25 cellular contexts compared by ENCODE assay signal in genomic region chr9:16637218-16637617, GRCh38.
A peak's percentile ranks its signal among the peaks of the same experiment; 100 is the strongest.
DNase-seq lines count a peak whose midpoint lies in the region; ATAC-seq and TF ChIP-seq lines count a peak whose summit lies in the region.
"Had no signal": no experiment of that assay in that cellular context is flagged by ENCODE, and none has a peak within 500 bp of the region (broad histone marks: within the 10 kb centered on the region; RNA-seq: fewer than 3 reads in every experiment).

No MANE protein-coding gene starts in this region.

- H2AK9ac ChIP-seq in IMR-90 (replicated peaks; ENCODE audit: low read depth, low read length, poor library complexity): no peak overlapping the region

- TF ChIP-seq POLR2A in IMR-90 (IDR thresholded peaks at IDR 0.05; ENCODE audit: low read depth, low read length): no peak

- dilution Hi-C loops in IMR-90 (cut with HindIII; ENCODE audit: low sequenced_read_pairs, unreplicated experiment): no loop called here

- no peaks in the 10 kb centered on the region for H4K20me1 ChIP-seq in BLaER1
- H4K20me1 ChIP-seq in IMR-90 (ENCODE audit: insufficient read depth, low read length): no peaks in the 10 kb centered on the region

- H4K5ac ChIP-seq in IMR-90 (ENCODE audit: low read depth, low read length): peak overlapping the region; percentile 17; the same call in 1 of the 2 replicates

- H3K4me3 Mint-ChIP-seq in mesothelial cell of epicardium: no peak overlapping the region
- no peak overlapping the region for H3K4me3 Mint-ChIP-seq in activated CD8-positive, alpha-beta memory T cell treated with anti-CD3 and anti-CD28 coated beads, Interleukin-2, amount 10 ng/mL, durations not matched to agents 7 days and 5 days
- H3K4me3 Mint-ChIP-seq: activated naive CD4-positive, alpha-beta T cell treated with anti-CD3 and anti-CD28 coated beads, Interleukin-2, amount 10 ng/mL, durations not matched to agents 7 days and 5 days; naive thymus-derived CD8-positive, alpha-beta T cell; T-cell had no signal

- in situ Hi-C loops in IMR-90 (cut with MboI; ENCODE audit: low sequenced_read_pairs): loop anchor here (25.0 kb wide), 1 partner anchor 825 kb away; no protein-coding TSS in a partner anchor

- peak overlapping the region; percentile 89 for H3K18ac ChIP-seq in IMR-90 (ENCODE audit: low read depth, low read length)

- no peaks in the 10 kb centered on the region for H3K27me3 Mint-ChIP-seq in mesothelial cell of epicardium (ENCODE audit: low read depth)
- no peaks in the 10 kb centered on the region for H3K27me3 Mint-ChIP-seq in activated CD8-positive, alpha-beta memory T cell treated with anti-CD3 and anti-CD28 coated beads, Interleukin-2, amount 10 ng/mL, durations not matched to agents 7 days and 5 days
- H3K27me3 Mint-ChIP-seq: activated naive CD4-positive, alpha-beta T cell treated with anti-CD3 and anti-CD28 coated beads, Interleukin-2, amount 10 ng/mL, durations not matched to agents 7 days and 5 days; T-cell had no signal

- POLR2A ChIA-PET in IMR-90 (lab: Charles Lee; ENCODE audit: unreplicated experiment): no interaction called here

- H4K8ac ChIP-seq in IMR-90 (ENCODE audit: low read depth in 2 of 2, low read length in 2 of 2): peak overlapping the region in 1 of 2 experiments; percentile 85; a peak in 2 of 4 replicates

- TF ChIP-seq CTCF in IMR-90 (conservative IDR thresholded peaks at IDR 0.05; ENCODE audit: low read depth, low read length) (no peak), choroid plexus epithelial cell (conservative IDR thresholded peaks at IDR 0.05; ENCODE audit: low read depth, low read length) (no peak), mesothelial cell of epicardium (IDR thresholded peaks at IDR 0.05; ENCODE audit: unreplicated experiment) (no peak)

- peak overlapping the region; percentile 69; the same call in 1 of the 2 replicates for H2BK20ac ChIP-seq in IMR-90 (ENCODE audit: low read depth, low read length)

- H3K4ac ChIP-seq in IMR-90 (ENCODE audit: low read depth, low read length): peak overlapping the region; percentile 94

- no CpG with 5 or more reads among the region's 1 CpG for WGBS in IMR-90 (ENCODE audit: extremely low coverage in 2 of 2, insufficient read length in 1 of 2), 2 experiments

- no peak overlapping the region for H3K4me3 ChIP-seq in BLaER1
- no peak overlapping the region for H3K4me3 ChIP-seq in IMR-90 (ENCODE audit: insufficient read depth, low read depth, low read length)
- no peak overlapping the region for H3K4me3 ChIP-seq in choroid plexus epithelial cell (ENCODE audit: low read depth, low read length)
- H3K4me3 ChIP-seq: gastroesophageal sphincter, right lobe of liver, upper lobe of right lung had no signal

- H3K27ac ChIP-seq in BLaER1 (no peak overlapping the region), IMR-90 (ENCODE audit: insufficient read depth, low read length) (peak overlapping the region; percentile 84; the same call in 1 of the 2 replicates), substantia nigra (ENCODE audit: low read depth, low read length, poor library complexity, severe bottlenecking) (no peak overlapping the region)
- H3K27ac ChIP-seq: gastroesophageal sphincter, right lobe of liver, upper lobe of right lung had no signal

- H4K91ac ChIP-seq in IMR-90 (ENCODE audit: insufficient read depth, low read depth, low read length): no peak overlapping the region; the same call in 1 of the 2 replicates

- H3K27me3 ChIP-seq in BLaER1: no peaks in the 10 kb centered on the region
- no peaks in the 10 kb centered on the region for H3K27me3 ChIP-seq in IMR-90 (ENCODE audit: control insufficient read depth, insufficient read depth, low read length)
- H3K27me3 ChIP-seq: gastroesophageal sphincter, right lobe of liver, upper lobe of right lung had no signal

- peak overlapping the region; percentile 63; the same call in 1 of the 2 replicates for H3K23ac ChIP-seq in IMR-90 (ENCODE audit: low read depth, low read length)

- no peak overlapping the region for H2BK15ac ChIP-seq in IMR-90 (ENCODE audit: low read depth, low read length)

- no peaks in the 10 kb centered on the region for H3K36me3 Mint-ChIP-seq in mesothelial cell of epicardium
- H3K36me3 Mint-ChIP-seq in activated CD8-positive, alpha-beta memory T cell treated with anti-CD3 and anti-CD28 coated beads, Interleukin-2, amount 10 ng/mL, durations not matched to agents 7 days and 5 days: no peaks in the 10 kb centered on the region
- H3K36me3 Mint-ChIP-seq: activated naive CD4-positive, alpha-beta T cell treated with anti-CD3 and anti-CD28 coated beads, Interleukin-2, amount 10 ng/mL, durations not matched to agents 7 days and 5 days; naive thymus-derived CD8-positive, alpha-beta T cell; T-cell had no signal

- H2BK5ac ChIP-seq in IMR-90 (ENCODE audit: low read depth, low read length, poor library complexity, severe bottlenecking): peak overlapping the region; percentile 97

- DNase-seq in IMR-90: peak; percentile 74
- peak; percentile 66 for DNase-seq in choroid plexus epithelial cell (ENCODE audit: low read depth)
- no peak for DNase-seq in mesothelial cell of epicardium (ENCODE audit: low spot score in 2 of 2, unreplicated experiment in 2 of 2)
- DNase-seq in activated CD8-positive, alpha-beta memory T cell treated with anti-CD3 and anti-CD28 coated beads, Interleukin-2, amount 10 ng/mL, durations not matched to agents 7 days and 5 days: no peak
- no peak for DNase-seq in substantia nigra (lab: John Stamatoyannopoulos, UW)
- DNase-seq: activated CD4-positive, alpha-beta T cell treated with anti-CD3 and anti-CD28 coated beads for 4 hours; activated naive CD4-positive, alpha-beta T cell treated with anti-CD3 and anti-CD28 coated beads, Interleukin-2, amount 10 ng/mL, durations not matched to agents 7 days and 5 days; aorta; cerebellar nuclear complex; COR-L47; erythroblast; mesendoderm; naive thymus-derived CD8-positive, alpha-beta T cell; NCI-H1694; NCI-H446 treated with DMSO at 0.1 percent for 48 hours; NK-92 treated with Interleukin-12 subunit alpha and Interleukin-12 subunit beta, amount 100 ng/mL, for 24 hours; right lobe of liver; SIG-M5; stimulated activated CD4-positive, alpha-beta T cell treated with anti-CD3 and anti-CD28 coated beads, Interleukin-15, amount 100 ng/mL, for 24 hours; T-cell; upper lobe of right lung had no signal

- H3K27ac Mint-ChIP-seq in mesothelial cell of epicardium: peak overlapping the region; percentile 83
- H3K27ac Mint-ChIP-seq in activated CD8-positive, alpha-beta memory T cell treated with anti-CD3 and anti-CD28 coated beads, Interleukin-2, amount 10 ng/mL, durations not matched to agents 7 days and 5 days: no peak overlapping the region
- H3K27ac Mint-ChIP-seq: activated naive CD4-positive, alpha-beta T cell treated with anti-CD3 and anti-CD28 coated beads, Interleukin-2, amount 10 ng/mL, durations not matched to agents 7 days and 5 days; naive thymus-derived CD8-positive, alpha-beta T cell; T-cell had no signal

- no peaks in the 10 kb centered on the region for H3K9me1 ChIP-seq in IMR-90 (ENCODE audit: insufficient read depth, low read length)

- H2AK5ac ChIP-seq in IMR-90 (ENCODE audit: low read depth, low read length): no peak overlapping the region

- H3K4me1 ChIP-seq in BLaER1 (peaks cover 15% of the 10 kb centered on the region), IMR-90 (ENCODE audit: control insufficient read depth, insufficient read depth, low read length) (peaks cover 12% of the 10 kb centered on the region)
- H3K4me1 ChIP-seq: right lobe of liver, upper lobe of right lung had no signal

- BruUV-seq in IMR-90 (replicated peaks; lab: Mats Ljungman, UMichigan): no TSS peak

- intact Hi-C loops in IMR-90 (cut with micrococcal nuclease): no loop called here

- H3K56ac ChIP-seq in IMR-90 (ENCODE audit: extremely low read depth, insufficient read depth, low read length): no peak overlapping the region

- H3K9ac ChIP-seq in BLaER1 (no peak overlapping the region), IMR-90 (ENCODE audit: low read depth, low read length) (0 out of 2 replicates have a peak overlapping the region, but pooled peaks have one; percentile 26)

- no peaks in the 10 kb centered on the region for H3K9me3 ChIP-seq in BLaER1
- H3K9me3 ChIP-seq in IMR-90 (ENCODE audit: control insufficient read depth, insufficient read depth, low read length): no peaks in the 10 kb centered on the region
- H3K9me3 ChIP-seq: gastroesophageal sphincter, right lobe of liver, upper lobe of right lung had no signal

- no peaks in the 10 kb centered on the region for H3K36me3 ChIP-seq in BLaER1
- H3K36me3 ChIP-seq in IMR-90 (ENCODE audit: control insufficient read depth, insufficient read depth, low read length): no peaks in the 10 kb centered on the region
- H3K36me3 ChIP-seq: gastroesophageal sphincter, right lobe of liver, upper lobe of right lung had no signal

- ATAC-seq in IMR-90 (ENCODE audit: low read depth): peak; percentile 87
- no peak for ATAC-seq in activated CD8-positive, alpha-beta memory T cell treated with anti-CD3 and anti-CD28 coated beads, Interleukin-2, amount 10 ng/mL, durations not matched to agents 7 days and 5 days
- ATAC-seq in HG03025 (IDR thresholded peaks at IDR 0.05; ENCODE audit: low FRiP score, unreplicated experiment): no peak
- ATAC-seq in HG03280 (IDR thresholded peaks at IDR 0.05; ENCODE audit: unreplicated experiment): no peak
- ATAC-seq: gastroesophageal sphincter; naive thymus-derived CD8-positive, alpha-beta T cell; right lobe of liver; T-cell; upper lobe of right lung had no signal

- CTCF ChIA-PET in IMR-90 (lab: Yijun Ruan, JAX): interaction anchor here (1.0 to 1.4 kb wide), 2 partner anchors 8 to 119 kb away, joined by 3 read pairs; no protein-coding TSS in a partner anchor
- CTCF ChIA-PET in activated CD8-positive, alpha-beta memory T cell treated with anti-CD3 and anti-CD28 coated beads, Interleukin-2, amount 10 ng/mL, durations not matched to agents 7 days and 5 days (lab: Charles Lee): no interaction called here

- H2AFZ ChIP-seq in IMR-90 (replicated peaks; ENCODE audit: low read length, poor library complexity): no peak overlapping the region

- no peaks in the 10 kb centered on the region for H3K9me3 Mint-ChIP-seq in mesothelial cell of epicardium
- peaks cover 2% of the 10 kb centered on the region for H3K9me3 Mint-ChIP-seq in activated CD8-positive, alpha-beta memory T cell treated with anti-CD3 and anti-CD28 coated beads, Interleukin-2, amount 10 ng/mL, durations not matched to agents 7 days and 5 days (ENCODE audit: low read depth)
- H3K9me3 Mint-ChIP-seq: activated naive CD4-positive, alpha-beta T cell treated with anti-CD3 and anti-CD28 coated beads, Interleukin-2, amount 10 ng/mL, durations not matched to agents 7 days and 5 days had no signal

- peaks cover 12 to 38% of the 10 kb centered on the region in 2 experiments for H3K79me1 ChIP-seq in IMR-90 (ENCODE audit: low read depth in 1 of 2, low read length in 2 of 2)

- no peak for TF ChIP-seq RAD21 in IMR-90 (IDR thresholded peaks at IDR 0.05; ENCODE audit: low read length)

- H3K4me1 Mint-ChIP-seq in mesothelial cell of epicardium: peaks cover 25% of the 10 kb centered on the region
- no peaks in the 10 kb centered on the region for H3K4me1 Mint-ChIP-seq in activated CD8-positive, alpha-beta memory T cell treated with anti-CD3 and anti-CD28 coated beads, Interleukin-2, amount 10 ng/mL, durations not matched to agents 7 days and 5 days
- H3K4me1 Mint-ChIP-seq: activated naive CD4-positive, alpha-beta T cell treated with anti-CD3 and anti-CD28 coated beads, Interleukin-2, amount 10 ng/mL, durations not matched to agents 7 days and 5 days; naive thymus-derived CD8-positive, alpha-beta T cell; T-cell had no signal

- H2BK120ac ChIP-seq in IMR-90 (ENCODE audit: low read depth, low read length): peak overlapping the region; percentile 79

- H3K14ac ChIP-seq in IMR-90 (replicated peaks; ENCODE audit: low read depth, low read length): peak overlapping the region; percentile 50; the same call in 1 of the 2 replicates

- H3K4me2 ChIP-seq in BLaER1 (peak overlapping the region; percentile 27; the same call in 1 of the 2 replicates), IMR-90 (ENCODE audit: low read depth, low read length) (peak overlapping the region; percentile 60)

Comparison
In these comparisons a context has a peak if more than half of its experiments do, and no peak if none do; other contexts are left out.
1. DNase-seq: peak in IMR-90 (single experiment) and choroid plexus epithelial cell (single experiment); none in mesothelial cell of epicardium (0 of 2), activated CD8-positive, alpha-beta memory T cell treated with anti-CD3 and anti-CD28 coated beads, Interleukin-2, amount 10 ng/mL, durations not matched to agents 7 days and 5 days (single experiment) and substantia nigra (0 of 49).